In the genomic region with DNA sequence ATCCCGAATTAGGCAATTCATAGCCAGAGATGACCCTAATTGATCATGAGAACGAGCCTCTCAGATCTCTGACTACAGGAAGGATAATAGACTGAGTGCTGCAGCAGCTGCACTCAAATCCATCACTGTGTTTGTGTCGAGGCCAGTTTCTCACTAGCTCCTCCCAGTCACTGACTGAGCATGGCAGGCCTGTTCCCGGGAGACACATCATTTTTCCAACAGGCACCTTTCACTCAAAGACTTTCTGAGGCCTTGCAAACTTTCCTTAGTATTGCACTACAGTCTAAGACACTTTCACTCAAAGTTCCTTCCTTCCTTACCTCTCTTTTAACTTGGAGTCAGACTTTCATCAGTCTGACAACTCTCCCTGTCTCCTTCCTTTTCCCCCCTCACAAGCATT, we compare ENCODE assay signal across 10 cellular contexts. TPM values are rescaled to one million over a fixed set of nuclear protein-coding genes. Genes with fewer than 3 reads are reported as not detected.
DNase-seq lines count a peak whose midpoint lies in the region; ATAC-seq and TF ChIP-seq lines count a peak whose summit lies in the region.
"Had no signal": no experiment of that assay in that cellular context is flagged by ENCODE, and none has a peak within 500 bp of the region (broad histone marks: within the 10 kb centered on the region; RNA-seq: fewer than 3 reads in every experiment).

No MANE protein-coding gene starts in this region.

- TF ChIP-seq CTCF in fibroblast of pulmonary artery (IDR thresholded peaks at IDR 0.05; ENCODE audit: low read length, missing control alignments): no peak

- H3K27ac Mint-ChIP-seq in activated T-cell treated with anti-CD3 and anti-CD28 coated beads, Interleukin-2, amount 50 U/mL, for 72 hours: peak overlapping the region; percentile 12

- H3K4me1 Mint-ChIP-seq in activated T-cell treated with anti-CD3 and anti-CD28 coated beads, Interleukin-2, amount 50 U/mL, for 72 hours (ENCODE audit: low read depth): peaks cover 42% of the 10 kb centered on the region

- H3K4me3 ChIP-seq in fibroblast of pulmonary artery (replicated peaks; ENCODE audit: low read depth, low read length): no peak overlapping the region

- ATAC-seq in activated T-cell treated with anti-CD3 and anti-CD28 coated beads, Interleukin-2, amount 50 U/mL, for 72 hours (replicated peaks in 1 of 2): no peak
- peak; percentile 57 for ATAC-seq in sciatic nerve

- no peaks in the 10 kb centered on the region for H3K27me3 Mint-ChIP-seq in activated T-cell treated with anti-CD3 and anti-CD28 coated beads, Interleukin-2, amount 50 U/mL, for 72 hours (ENCODE audit: low read depth)

- intact Hi-C loops in sciatic nerve (cut with DNase I): no loop called here

- no peaks in the 10 kb centered on the region for H3K9me3 Mint-ChIP-seq in activated T-cell treated with anti-CD3 and anti-CD28 coated beads, Interleukin-2, amount 50 U/mL, for 72 hours

- no peak for DNase-seq in activated T-cell treated with anti-CD3 and anti-CD28 coated beads, Interleukin-2, amount 50 U/mL, for 72 hours
- no peak for DNase-seq in activated T-cell treated with anti-CD3 and anti-CD28 coated beads, Interleukin-2, amount 50 U/mL, for 1 hour
- DNase-seq in NCI-H510A treated with DMSO at 0.1 percent for 48 hours (lab: John Stamatoyannopoulos, UW) (peak; percentile 43), fibroblast of pulmonary artery (ENCODE audit: low read depth) (peak; percentile 17), sciatic nerve (ENCODE audit: low spot score) (no peak), DMS114 treated with DMSO at 0.1 percent for 48 hours (lab: John Stamatoyannopoulos, UW; ENCODE audit: unreplicated experiment) (no peak), epidermal melanocyte (ENCODE audit: insufficient read length, low spot score) (no peak)
- no peak for DNase-seq in activated effector memory CD4-positive, alpha-beta T cell treated with anti-CD3 and anti-CD28 coated beads, Interleukin-2, amount 50 U/mL, for 16 hours
- DNase-seq: DND-41, Kasumi-1 had no signal

- H3K4me3 Mint-ChIP-seq in activated T-cell treated with anti-CD3 and anti-CD28 coated beads, Interleukin-2, amount 50 U/mL, for 72 hours: no peak overlapping the region

- peaks cover 7 to 24% of the 10 kb centered on the region in 2 donors for H3K36me3 Mint-ChIP-seq in activated T-cell treated with anti-CD3 and anti-CD28 coated beads, Interleukin-2, amount 50 U/mL, for 72 hours (ENCODE audit: insufficient read depth in 2 of 2)

RNA-seq across cellular contexts. Expression of a gene that starts 13.7 kb away (rescaled TPM):
- 100 to 1,000 TPM in 1 of 2 donors, 10 to 100 TPM in 1; 94.6 to 110 TPM for total RNA-seq in activated T-cell treated with anti-CD3 and anti-CD28 coated beads, Interleukin-2, amount 50 U/mL, for 72 hours
- 53.9 TPM for total RNA-seq in sciatic nerve

Comparison
In these comparisons a context has a peak if more than half of its experiments do, and no peak if none do; other contexts are left out.
1. DNase-seq: peak in NCI-H510A treated with DMSO at 0.1 percent for 48 hours (single experiment) and fibroblast of pulmonary artery (single experiment); none in activated T-cell treated with anti-CD3 and anti-CD28 coated beads, Interleukin-2, amount 50 U/mL, for 72 hours (0 of 2), activated T-cell treated with anti-CD3 and anti-CD28 coated beads, Interleukin-2, amount 50 U/mL, for 1 hour (single experiment), sciatic nerve (single experiment), DMS114 treated with DMSO at 0.1 percent for 48 hours (single experiment), epidermal melanocyte (single experiment) and activated effector memory CD4-positive, alpha-beta T cell treated with anti-CD3 and anti-CD28 coated beads, Interleukin-2, amount 50 U/mL, for 16 hours (single experiment).